25 cellular contexts compared by ENCODE assay signal in genomic region chr15:63736287-63736686, GRCh38.
DNase-seq lines count a peak whose midpoint lies in the region; ATAC-seq, FAIRE-seq and TF ChIP-seq lines count a peak whose summit lies in the region.
"Had no signal": no experiment of that assay in that cellular context is flagged by ENCODE, and none has a peak within 500 bp of the region (broad histone marks: within the 10 kb centered on the region; RNA-seq: fewer than 3 reads in every experiment).

No MANE protein-coding gene starts in this region.

- ATAC-seq in CD4-positive, alpha-beta T cell (ENCODE audit: poor library complexity), result no peak
- peak; percentile 35; the same call in 2 of the 3 replicates for ATAC-seq in K562
- no peak for ATAC-seq in stimulated activated effector memory CD8-positive, alpha-beta T cell treated with anti-CD3 and anti-CD28 coated beads, Interleukin-12 subunit alpha, Interleukin-12 subunit beta, amount 100 ng/mL, for 72 hours
- no peak for ATAC-seq in stimulated activated memory B cell treated with anti-CD40 and anti-IgM and Interleukin-4, amounts not matched to agents 10 μg/mL and 1 μg/mL and 100 μg/mL, for 72 hours
- ATAC-seq: Right ventricle myocardium inferior, SK-N-SH treated with all-trans-retinoic acid at 6 μM for 48 hours had no signal

- H3K36me3 Mint-ChIP-seq in CD4-positive, alpha-beta T cell (ENCODE audit: low read depth), result peaks cover 94% of the 10 kb centered on the region
- H3K36me3 Mint-ChIP-seq in CD8-positive, alpha-beta memory T cell, result peaks cover 0 to 66% (median 20%) of the 10 kb centered on the region in 3 donors
- peaks cover 80% of the 10 kb centered on the region for H3K36me3 Mint-ChIP-seq in stimulated activated effector memory CD8-positive, alpha-beta T cell treated with anti-CD3 and anti-CD28 coated beads, Interleukin-12 subunit alpha, Interleukin-12 subunit beta, amount 100 ng/mL, for 72 hours
- peaks cover 38% of the 10 kb centered on the region for H3K36me3 Mint-ChIP-seq in stimulated activated memory B cell treated with anti-CD40 and anti-IgM and Interleukin-4, amounts not matched to agents 10 μg/mL and 1 μg/mL and 100 μg/mL, for 72 hours

- TF ChIP-seq EP300 in K562 (IDR thresholded peaks at IDR 0.05; ENCODE audit: low read length), result no peak

- H3K79me2 ChIP-seq in K562 (ENCODE audit: control insufficient read depth, insufficient read depth, low read length), result no peaks in the 10 kb centered on the region; the same call in 2 of the 3 replicates

- H3K27ac Mint-ChIP-seq in CD4-positive, alpha-beta T cell, result peak overlapping the region; percentile 4
- H3K27ac Mint-ChIP-seq in CD8-positive, alpha-beta memory T cell, result peak overlapping the region in 5 of 8 donors; percentile 22 to 85 (median 72)
- H3K27ac Mint-ChIP-seq in stimulated activated effector memory CD8-positive, alpha-beta T cell treated with anti-CD3 and anti-CD28 coated beads, Interleukin-12 subunit alpha, Interleukin-12 subunit beta, amount 100 ng/mL, for 72 hours, result peak overlapping the region; percentile 48
- no peak overlapping the region for H3K27ac Mint-ChIP-seq in stimulated activated memory B cell treated with anti-CD40 and anti-IgM and Interleukin-4, amounts not matched to agents 10 μg/mL and 1 μg/mL and 100 μg/mL, for 72 hours

- no TSS peak for BruUV-seq in K562 (replicated peaks; lab: Mats Ljungman, UMichigan)

- no peak overlapping the region for H3K4me3 ChIP-seq in CD8-positive, alpha-beta memory T cell (ENCODE audit: low read length)
- H3K4me3 ChIP-seq in K562, result no peak overlapping the region
- H3K4me3 ChIP-seq in right atrium auricular region, result no peak overlapping the region
- H3K4me3 ChIP-seq: PC-9, SJCRH30 had no signal

- no peaks in the 10 kb centered on the region for H3K9me3 Mint-ChIP-seq in CD4-positive, alpha-beta T cell
- no peaks in the 10 kb centered on the region for H3K9me3 Mint-ChIP-seq in CD8-positive, alpha-beta memory T cell
- H3K9me3 Mint-ChIP-seq in stimulated activated effector memory CD8-positive, alpha-beta T cell treated with anti-CD3 and anti-CD28 coated beads, Interleukin-12 subunit alpha, Interleukin-12 subunit beta, amount 100 ng/mL, for 72 hours, result no peaks in the 10 kb centered on the region
- no peaks in the 10 kb centered on the region for H3K9me3 Mint-ChIP-seq in stimulated activated memory B cell treated with anti-CD40 and anti-IgM and Interleukin-4, amounts not matched to agents 10 μg/mL and 1 μg/mL and 100 μg/mL, for 72 hours
- H3K9me3 Mint-ChIP-seq: CD14-positive monocyte had no signal

- WGBS in K562 (ENCODE audit: insufficient coverage, low coverage, missing lambda C conversion rate), result 79% methylated on average over 3 of the region's 3 CpGs

- no peaks in the 10 kb centered on the region for H4K20me1 ChIP-seq in K562 (replicated peaks; ENCODE audit: control insufficient read depth, insufficient read depth, low read length)

- no peak for TF ChIP-seq RAD21 in K562 (CRISPR knock-in tag; conservative IDR thresholded peaks at IDR 0.05 in 1 of 2, IDR thresholded peaks at IDR 0.05 in 1 of 2)

- TF ChIP-seq POLR2A in K562 (conservative IDR thresholded peaks at IDR 0.05), result no peak

- no peak overlapping the region for H3K27ac ChIP-seq in CD4-positive, alpha-beta T cell (ENCODE audit: low read depth, low read length)
- H3K27ac ChIP-seq in CD8-positive, alpha-beta memory T cell (ENCODE audit: low read depth, low read length), result no peak overlapping the region
- no peak overlapping the region for H3K27ac ChIP-seq in K562 (ENCODE audit: extremely low read depth, low read depth, low read length)
- H3K27ac ChIP-seq in right atrium auricular region, result no peak overlapping the region
- H3K27ac ChIP-seq: KMS-11, PC-9, SJCRH30 had no signal

- POLR2A ChIA-PET in CD4-positive, alpha-beta T cell (lab: Charles Lee), result interaction anchor here (1.4 kb wide), 1 partner anchor 70 kb away, joined by 3 read pairs; no protein-coding TSS in a partner anchor
- POLR2A ChIA-PET in CD8-positive, alpha-beta memory T cell (lab: Charles Lee), result interaction anchor here (1.1 kb wide), 1 partner anchor 26 kb away, joined by 4 read pairs; no protein-coding TSS in a partner anchor
- POLR2A ChIA-PET in K562 (lab: Yijun Ruan, JAX), result interaction anchor here (0.6 to 1.2 kb wide), 3 partner anchors 8 to 110 kb away, joined by 3 to 4 read pairs (median 4); no protein-coding TSS in a partner anchor

- H3K9me3 ChIP-seq in CD4-positive, alpha-beta T cell (ENCODE audit: control insufficient read depth, low read length), result no peaks in the 10 kb centered on the region
- no peaks in the 10 kb centered on the region for H3K9me3 ChIP-seq in CD8-positive, alpha-beta memory T cell (ENCODE audit: low read length)
- no peaks in the 10 kb centered on the region for H3K9me3 ChIP-seq in K562 (replicated peaks; ENCODE audit: control insufficient read depth, insufficient read depth, low read depth, low read length)
- H3K9me3 ChIP-seq in right atrium auricular region, result no peaks in the 10 kb centered on the region
- H3K9me3 ChIP-seq: BE2C, Caco-2, SJCRH30 had no signal

- H3K36me3 ChIP-seq in CD8-positive, alpha-beta memory T cell (ENCODE audit: insufficient read depth, low read length), result peaks cover 25% of the 10 kb centered on the region
- H3K36me3 ChIP-seq in K562 (ENCODE audit: control insufficient read depth, insufficient read depth, low read length) (peaks cover 60% of the 10 kb centered on the region), right atrium auricular region (peaks cover 57% of the 10 kb centered on the region)

- intact Hi-C loops in CD4-positive, alpha-beta T cell (cut with DNase I, micrococcal nuclease), result loop anchor here in 1 of 2 experiments (10.0 kb wide), 1 partner anchor 441 kb away; no protein-coding TSS in a partner anchor
- intact Hi-C loops in K562 (cut with micrococcal nuclease), result no loop called here

- no peaks in the 10 kb centered on the region for H3K9me1 ChIP-seq in K562 (ENCODE audit: control insufficient read depth, insufficient read depth, low read length)

- H3K4me1 Mint-ChIP-seq in CD4-positive, alpha-beta T cell (ENCODE audit: low read depth), result peaks cover 11% of the 10 kb centered on the region
- peaks cover 0 to 6% (median 0%) of the 10 kb centered on the region in 3 donors for H3K4me1 Mint-ChIP-seq in CD8-positive, alpha-beta memory T cell
- H3K4me1 Mint-ChIP-seq in stimulated activated effector memory CD8-positive, alpha-beta T cell treated with anti-CD3 and anti-CD28 coated beads, Interleukin-12 subunit alpha, Interleukin-12 subunit beta, amount 100 ng/mL, for 72 hours, result no peaks in the 10 kb centered on the region
- H3K4me1 Mint-ChIP-seq in stimulated activated memory B cell treated with anti-CD40 and anti-IgM and Interleukin-4, amounts not matched to agents 10 μg/mL and 1 μg/mL and 100 μg/mL, for 72 hours, result no peaks in the 10 kb centered on the region
- H3K4me1 Mint-ChIP-seq: CD14-positive monocyte had no signal

- no peaks in the 10 kb centered on the region for H3K27me3 Mint-ChIP-seq in CD4-positive, alpha-beta T cell
- no peaks in the 10 kb centered on the region for H3K27me3 Mint-ChIP-seq in CD8-positive, alpha-beta memory T cell
- H3K27me3 Mint-ChIP-seq in stimulated activated memory B cell treated with anti-CD40 and anti-IgM and Interleukin-4, amounts not matched to agents 10 μg/mL and 1 μg/mL and 100 μg/mL, for 72 hours, result no peaks in the 10 kb centered on the region

- DNase-seq in CD4-positive, alpha-beta T cell, result no peak
- no peak for DNase-seq in CD8-positive, alpha-beta memory T cell
- DNase-seq in K562 (ENCODE audit: extremely low read depth in 1 of 4, low spot score in 3 of 4) (no peak), right atrium auricular region (ENCODE audit: low spot score) (no peak), NCI-H524 (lab: John Stamatoyannopoulos, UW) (no peak)
- no peak for DNase-seq in stimulated activated effector memory CD8-positive, alpha-beta T cell treated with anti-CD3 and anti-CD28 coated beads, Interleukin-12 subunit alpha, Interleukin-12 subunit beta, amount 100 ng/mL, for 72 hours (ENCODE audit: low spot score in 2 of 2)
- DNase-seq: BE2C, Caco-2, HCEC 1CT, IMR-90, MM.1S, NCI-H1417, NCI-H1694, NCI-H2029 treated with DMSO at 0.1 percent for 48 hours, NCI-H446 treated with DMSO at 0.1 percent for 48 hours, NCI-H526 treated with DMSO at 0.1 percent for 48 hours, PC-9, SJCRH30 had no signal

- TF ChIP-seq CTCF in CD4-positive, alpha-beta T cell (IDR thresholded peaks at IDR 0.05), result no peak
- TF ChIP-seq CTCF in K562 (IDR thresholded peaks at IDR 0.05 in 2 of 3, conservative IDR thresholded peaks at IDR 0.05 in 1 of 3; ENCODE audit: insufficient read depth in 2 of 3, low read depth in 1 of 3, low read length in 3 of 3), result no peak
- TF ChIP-seq CTCF in right atrium auricular region (IDR thresholded peaks at IDR 0.05), result no peak

- no peak overlapping the region for H3K4me3 Mint-ChIP-seq in CD4-positive, alpha-beta T cell
- no peak overlapping the region for H3K4me3 Mint-ChIP-seq in CD8-positive, alpha-beta memory T cell
- no peak overlapping the region for H3K4me3 Mint-ChIP-seq in stimulated activated effector memory CD8-positive, alpha-beta T cell treated with anti-CD3 and anti-CD28 coated beads, Interleukin-12 subunit alpha, Interleukin-12 subunit beta, amount 100 ng/mL, for 72 hours
- H3K4me3 Mint-ChIP-seq in stimulated activated memory B cell treated with anti-CD40 and anti-IgM and Interleukin-4, amounts not matched to agents 10 μg/mL and 1 μg/mL and 100 μg/mL, for 72 hours, result no peak overlapping the region
- H3K4me3 Mint-ChIP-seq: CD14-positive monocyte had no signal

- FAIRE-seq in K562 (lab: Jason Lieb, UNC), result no peak
- FAIRE-seq: G401.6, H1 had no signal

- no peak overlapping the region for H2AFZ ChIP-seq in K562 (ENCODE audit: low read depth, low read length)
- H2AFZ ChIP-seq: PC-9 had no signal

- CTCF ChIA-PET in CD4-positive, alpha-beta T cell (lab: Charles Lee), result no interaction called here
- CTCF ChIA-PET in CD8-positive, alpha-beta memory T cell (lab: Charles Lee), result interaction anchor here (1.4 to 1.8 kb wide), 3 partner anchors 11 to 311 kb away, joined by 3 to 5 read pairs (median 5); no protein-coding TSS in a partner anchor
- CTCF ChIA-PET in K562 (lab: Yijun Ruan, JAX; ENCODE audit: low intra/inter-chr PET ratio), result interaction anchor here (0.6 kb wide), 1 partner anchor 183 kb away, joined by 3 read pairs; no protein-coding TSS in a partner anchor

- H3K4me1 ChIP-seq in CD8-positive, alpha-beta memory T cell (ENCODE audit: insufficient read depth, low read length), result no peaks in the 10 kb centered on the region
- peaks cover 3 to 17% of the 10 kb centered on the region in 2 experiments; a peak in 3 of 5 replicates for H3K4me1 ChIP-seq in K562 (replicated peaks in 1 of 2; ENCODE audit: control insufficient read depth in 2 of 2, insufficient read depth in 2 of 2, low read length in 2 of 2)
- no peaks in the 10 kb centered on the region for H3K4me1 ChIP-seq in right atrium auricular region
- H3K4me1 ChIP-seq: BE2C, Caco-2, SJCRH30 had no signal

- H3K9ac ChIP-seq in K562 (ENCODE audit: insufficient read depth in 1 of 2, low read depth in 2 of 2, low read length in 2 of 2), result no peak overlapping the region
- H3K9ac ChIP-seq: KMS-11 had no signal

- H3K4me2 ChIP-seq in K562 (ENCODE audit: insufficient read depth, low read length), result no peak overlapping the region
- H3K4me2 ChIP-seq: KMS-11, PC-9 had no signal

- H3K27me3 ChIP-seq in CD4-positive, alpha-beta T cell (ENCODE audit: control insufficient read depth, insufficient read depth, low read length), result no peaks in the 10 kb centered on the region
- no peaks in the 10 kb centered on the region for H3K27me3 ChIP-seq in CD8-positive, alpha-beta memory T cell (ENCODE audit: insufficient read depth, low read length, poor library complexity, severe bottlenecking)
- H3K27me3 ChIP-seq in K562 (ENCODE audit: control insufficient read depth in 2 of 2, insufficient read depth in 2 of 2, low read length in 2 of 2) (no peaks in the 10 kb centered on the region), right atrium auricular region (no peaks in the 10 kb centered on the region)
- H3K27me3 ChIP-seq: BE2C, SJCRH30 had no signal

- in situ Hi-C loops in K562 (cut with MboI), result no loop called here
